9 cellular contexts compared by ENCODE assay signal in genomic region chr3:159273608-159274007, GRCh38.
A peak's percentile ranks its signal among the peaks of the same experiment; 100 is the strongest.
DNase-seq lines count a peak whose midpoint lies in the region; ATAC-seq and TF ChIP-seq lines count a peak whose summit lies in the region.
"Had no signal": no experiment of that assay in that cellular context is flagged by ENCODE, and none has a peak within 500 bp of the region (broad histone marks: within the 10 kb centered on the region; RNA-seq: fewer than 3 reads in every experiment).

No MANE protein-coding gene starts in this region.

- H3K27ac ChIP-seq in mammary epithelial cell (ENCODE audit: insufficient read depth, low read depth, low read length) (no peak overlapping the region), mesendoderm (ENCODE audit: low read depth, low read length) (no peak overlapping the region)

- H3K36me3 Mint-ChIP-seq in stimulated activated naive B cell treated with anti-CD40 and anti-IgM and Interleukin-4, amounts not matched to agents 10 μg/mL and 1 μg/mL and 100 μg/mL, for 72 hours, result no peaks in the 10 kb centered on the region
- no peaks in the 10 kb centered on the region for H3K36me3 Mint-ChIP-seq in T-helper 2 cell treated with Interferon-gamma antibody and Interleukin-4, amounts not matched to agents 5 μg/mL and 100 μg/mL, for 36 hours (ENCODE audit: low read depth)

- H2BK5ac ChIP-seq in mesendoderm (ENCODE audit: low read length), result no peak overlapping the region

- no peaks in the 10 kb centered on the region for H3K4me1 Mint-ChIP-seq in stimulated activated naive B cell treated with anti-CD40 and anti-IgM and Interleukin-4, amounts not matched to agents 10 μg/mL and 1 μg/mL and 100 μg/mL, for 72 hours
- H3K4me1 Mint-ChIP-seq in T-helper 2 cell treated with Interferon-gamma antibody and Interleukin-4, amounts not matched to agents 5 μg/mL and 100 μg/mL, for 36 hours (ENCODE audit: low read depth), result no peaks in the 10 kb centered on the region

- H3K9ac ChIP-seq in mammary epithelial cell (ENCODE audit: insufficient read depth, low read length) (no peak overlapping the region), mesendoderm (ENCODE audit: low read length) (no peak overlapping the region)

- no peak overlapping the region for H3K27ac Mint-ChIP-seq in stimulated activated naive B cell treated with anti-CD40 and anti-IgM and Interleukin-4, amounts not matched to agents 10 μg/mL and 1 μg/mL and 100 μg/mL, for 72 hours
- no peak overlapping the region for H3K27ac Mint-ChIP-seq in T-helper 2 cell treated with Interferon-gamma antibody and Interleukin-4, amounts not matched to agents 5 μg/mL and 100 μg/mL, for 36 hours
- H3K27ac Mint-ChIP-seq: activated T-cell treated with anti-CD3 and anti-CD28 coated beads, Interleukin-2, amount 50 U/mL, for 72 hours had no signal

- H2BK120ac ChIP-seq in mesendoderm (ENCODE audit: low read depth, low read length), result no peak overlapping the region

- H2AK5ac ChIP-seq in mesendoderm (ENCODE audit: low read length), result no peak overlapping the region

- H3K18ac ChIP-seq in mesendoderm (ENCODE audit: low read length), result no peak overlapping the region

- no peaks in the 10 kb centered on the region for H3K79me1 ChIP-seq in mesendoderm (ENCODE audit: low read length)

- H3K23ac ChIP-seq in mesendoderm (ENCODE audit: low read length), result no peak overlapping the region

- H4K5ac ChIP-seq in mesendoderm (ENCODE audit: low read length), result no peak overlapping the region

- no peaks in the 10 kb centered on the region for H3K9me3 Mint-ChIP-seq in stimulated activated naive B cell treated with anti-CD40 and anti-IgM and Interleukin-4, amounts not matched to agents 10 μg/mL and 1 μg/mL and 100 μg/mL, for 72 hours
- H3K9me3 Mint-ChIP-seq in T-helper 2 cell treated with Interferon-gamma antibody and Interleukin-4, amounts not matched to agents 5 μg/mL and 100 μg/mL, for 36 hours, result no peaks in the 10 kb centered on the region

- no peak overlapping the region for H2BK15ac ChIP-seq in mesendoderm (replicated peaks; ENCODE audit: low read depth)

- ATAC-seq in stimulated activated naive B cell treated with anti-CD40 and anti-IgM and Interleukin-4, amounts not matched to agents 10 μg/mL and 1 μg/mL and 100 μg/mL, for 72 hours (replicated peaks), result no peak
- ATAC-seq: activated T-cell treated with anti-CD3 and anti-CD28 coated beads, Interleukin-2, amount 50 U/mL, for 72 hours had no signal

- CTCF ChIA-PET in mammary epithelial cell (lab: Charles Lee; ENCODE audit: low non-redundant PET), result no interaction called here

- BruUV-seq in mammary epithelial cell (replicated peaks; lab: Mats Ljungman, UMichigan), result no TSS peak

- H4K8ac ChIP-seq in mesendoderm (ENCODE audit: low read depth, low read length), result no peak overlapping the region

- no peak overlapping the region for H3K4me3 Mint-ChIP-seq in stimulated activated naive B cell treated with anti-CD40 and anti-IgM and Interleukin-4, amounts not matched to agents 10 μg/mL and 1 μg/mL and 100 μg/mL, for 72 hours
- no peak overlapping the region for H3K4me3 Mint-ChIP-seq in T-helper 2 cell treated with Interferon-gamma antibody and Interleukin-4, amounts not matched to agents 5 μg/mL and 100 μg/mL, for 36 hours
- H3K4me3 Mint-ChIP-seq: activated T-cell treated with anti-CD3 and anti-CD28 coated beads, Interleukin-2, amount 50 U/mL, for 72 hours had no signal

- H3K27me3 ChIP-seq in MG63, result peaks cover 8% of the 10 kb centered on the region
- no peaks in the 10 kb centered on the region for H3K27me3 ChIP-seq in mammary epithelial cell (ENCODE audit: insufficient read depth, low read length)
- H3K27me3 ChIP-seq in mesendoderm (ENCODE audit: insufficient read depth, low read length, poor library complexity), result no peaks in the 10 kb centered on the region

- H3K36me3 ChIP-seq in MG63 (no peaks in the 10 kb centered on the region), mammary epithelial cell (ENCODE audit: insufficient read depth, low read length) (no peaks in the 10 kb centered on the region), mesendoderm (ENCODE audit: control insufficient read depth, insufficient read depth, low read length) (no peaks in the 10 kb centered on the region)

- H3K56ac ChIP-seq in mesendoderm (ENCODE audit: low read length), result no peak overlapping the region

- H3K9me3 ChIP-seq in MG63 (no peaks in the 10 kb centered on the region), mammary epithelial cell (replicated peaks; ENCODE audit: insufficient read depth, low read length) (no peaks in the 10 kb centered on the region)

- 20% methylated on average over 6 of the region's 6 CpGs for WGBS in mammary epithelial cell (ENCODE audit: low coverage, missing lambda C conversion rate)
- no CpG with 5 or more reads among the region's 6 CpGs for WGBS in mesendoderm (ENCODE audit: extremely low coverage, insufficient coverage, low lambda C conversion rate)

- no peak overlapping the region for H3K4ac ChIP-seq in mesendoderm (ENCODE audit: low read depth, low read length)

- intact Hi-C loops in mammary epithelial cell (cut with micrococcal nuclease), result no loop called here

- H3K4me3 ChIP-seq in GM12865 (ENCODE audit: low read depth, low read length) (no peak overlapping the region), MG63 (no peak overlapping the region), mammary epithelial cell (replicated peaks in 1 of 3; ENCODE audit: insufficient read depth in 1 of 3, low read depth in 2 of 3, low read length in 3 of 3) (no peak overlapping the region), mesendoderm (ENCODE audit: low read length) (no peak overlapping the region)

- H3K4me2 ChIP-seq in mammary epithelial cell (ENCODE audit: insufficient read depth, low read depth, low read length), result no peak overlapping the region
- no peak overlapping the region for H3K4me2 ChIP-seq in mesendoderm (ENCODE audit: low read length)

- H3K79me2 ChIP-seq in mammary epithelial cell (ENCODE audit: insufficient read depth, low read length) (no peaks in the 10 kb centered on the region), mesendoderm (ENCODE audit: control insufficient read depth, insufficient read depth, low read length) (no peaks in the 10 kb centered on the region)

- H4K20me1 ChIP-seq in mammary epithelial cell (ENCODE audit: insufficient read depth, low read length), result no peaks in the 10 kb centered on the region

- dilution Hi-C loops in mammary epithelial cell (cut with HindIII; ENCODE audit: low sequenced_read_pairs), result loop anchor here (25.0 kb wide), 1 partner anchor 361 kb away; no protein-coding TSS in a partner anchor

- H2AFZ ChIP-seq in mammary epithelial cell (ENCODE audit: low read depth, low read length), result no peak overlapping the region

- H3K4me1 ChIP-seq in mammary epithelial cell (ENCODE audit: insufficient read depth, low read length), result no peaks in the 10 kb centered on the region
- no peaks in the 10 kb centered on the region for H3K4me1 ChIP-seq in mesendoderm (ENCODE audit: control insufficient read depth, low read depth, low read length)

- in situ Hi-C loops in mammary epithelial cell (cut with MboI; ENCODE audit: low sequenced_read_pairs in 2 of 2), result loop anchor here (25.0 kb wide), 3 partner anchors 314 to 739 kb away; no protein-coding TSS in a partner anchor

- DNase-seq in GM12865 (ENCODE audit: low read depth), result peak; percentile 41
- DNase-seq in MG63, result peak; percentile 36
- DNase-seq in mammary epithelial cell, result peak; percentile 41
- peak; percentile 72 for DNase-seq in mesendoderm
- no peak for DNase-seq in germinal center (ENCODE audit: low spot score)
- DNase-seq in stimulated activated naive B cell treated with anti-CD40 and anti-IgM and Interleukin-4, amounts not matched to agents 10 μg/mL and 1 μg/mL and 100 μg/mL, for 72 hours, result no peak
- no peak for DNase-seq in NCI-H1694 (lab: John Stamatoyannopoulos, UW)
- no peak for DNase-seq in T-helper 2 cell treated with Interferon-gamma antibody and Interleukin-4, amounts not matched to agents 5 μg/mL and 100 μg/mL, for 36 hours (ENCODE audit: low spot score)

- peaks cover 5 to 8% of the 10 kb centered on the region in 2 donors for H3K27me3 Mint-ChIP-seq in stimulated activated naive B cell treated with anti-CD40 and anti-IgM and Interleukin-4, amounts not matched to agents 10 μg/mL and 1 μg/mL and 100 μg/mL, for 72 hours
- no peaks in the 10 kb centered on the region for H3K27me3 Mint-ChIP-seq in T-helper 2 cell treated with Interferon-gamma antibody and Interleukin-4, amounts not matched to agents 5 μg/mL and 100 μg/mL, for 36 hours (ENCODE audit: low read depth)

- no peak for TF ChIP-seq CTCF in GM12865 (IDR thresholded peaks at IDR 0.05; ENCODE audit: insufficient read depth, low read depth, low read length, missing control alignments)
- no peak for TF ChIP-seq CTCF in mammary epithelial cell (conservative IDR thresholded peaks at IDR 0.05 in 1 of 2, IDR thresholded peaks at IDR 0.05 in 1 of 2; ENCODE audit: extremely low read depth in 1 of 2, insufficient read depth in 1 of 2, low read depth in 1 of 2, low read length in 2 of 2)

Comparison
In these comparisons a context has a peak if more than half of its experiments do, and no peak if none do; other contexts are left out.
1. DNase-seq: peak in GM12865 (single experiment), MG63 (single experiment), mammary epithelial cell (single experiment) and mesendoderm (single experiment); none in germinal center (single experiment), stimulated activated naive B cell treated with anti-CD40 and anti-IgM and Interleukin-4, amounts not matched to agents 10 μg/mL and 1 μg/mL and 100 μg/mL, for 72 hours (single experiment), NCI-H1694 (single experiment) and T-helper 2 cell treated with Interferon-gamma antibody and Interleukin-4, amounts not matched to agents 5 μg/mL and 100 μg/mL, for 36 hours (single experiment).